In genomic region chr5:34043099-34043876, GRCh38 we compare ENCODE assay signal across 11 cellular contexts. TPM values are rescaled to one million over a fixed set of nuclear protein-coding genes. Genes with fewer than 3 reads are reported as not detected.
DNase-seq lines count a peak whose midpoint lies in the region; ATAC-seq, FAIRE-seq and TF ChIP-seq lines count a peak whose summit lies in the region.
"Had no signal": no experiment of that assay in that cellular context is flagged by ENCODE, and none has a peak within 500 bp of the region (broad histone marks: within the 10 kb centered on the region; RNA-seq: fewer than 3 reads in every experiment).

Gene C1QTNF3, minus strand, starts transcription at chr5:34043213. Its CDS starts 88 bp downstream, at chr5:34043125.

- H3K27ac Mint-ChIP-seq in astrocyte (ENCODE audit: unreplicated experiment): no peak within 1 kb of the TSS
- H3K27ac Mint-ChIP-seq in activated CD4-positive, alpha-beta T cell treated with anti-CD3 and anti-CD28 coated beads for 36 hours: no peak within 1 kb of the TSS
- H3K27ac Mint-ChIP-seq: activated naive CD4-positive, alpha-beta T cell treated with anti-CD3 and anti-CD28 coated beads, Interleukin-2, amount 50 U/mL, for 24 hours had no signal

- peaks cover 26% of the 10 kb centered on the region for H3K4me1 Mint-ChIP-seq in astrocyte (ENCODE audit: low read depth, unreplicated experiment)
- H3K4me1 Mint-ChIP-seq in activated CD4-positive, alpha-beta T cell treated with anti-CD3 and anti-CD28 coated beads for 36 hours: no peaks in the 10 kb centered on the region
- H3K4me1 Mint-ChIP-seq: activated naive CD4-positive, alpha-beta T cell treated with anti-CD3 and anti-CD28 coated beads, Interleukin-2, amount 50 U/mL, for 24 hours had no signal

- H3K9ac ChIP-seq in astrocyte (ENCODE audit: low read length): no peak within 1 kb of the TSS

- DNase-seq in GF-D8 (lab: John Stamatoyannopoulos, UW) (peak; percentile 41), astrocyte (ENCODE audit: low read depth) (peak; percentile 57), left kidney (ENCODE audit: low read depth, low spot score) (peak; percentile 80), gastrocnemius medialis (no peak), NCI-H2029 (lab: John Stamatoyannopoulos, UW) (no peak)
- DNase-seq in activated CD4-positive, alpha-beta T cell treated with anti-CD3 and anti-CD28 coated beads for 36 hours: no peak
- DNase-seq: small intestine had no signal

- CTCF ChIA-PET in activated CD4-positive, alpha-beta T cell treated with anti-CD3 and anti-CD28 coated beads for 36 hours (lab: Charles Lee): no interaction called here

- in situ Hi-C loops in gastrocnemius medialis (cut with MboI; ENCODE audit: low sequenced_read_pairs in 4 of 4): no loop called here

- intact Hi-C loops in gastrocnemius medialis (cut with DNase I; ENCODE audit: low total_unique reads): no loop called here
- intact Hi-C loops in activated CD4-positive, alpha-beta T cell treated with anti-CD3 and anti-CD28 coated beads for 36 hours (cut with DNase I, micrococcal nuclease): no loop called here

- no peak within 1 kb of the TSS for H3K27ac ChIP-seq in astrocyte (ENCODE audit: low read depth, low read length)
- H3K27ac ChIP-seq in gastrocnemius medialis: no peak within 1 kb of the TSS

- TF ChIP-seq POLR2A in gastrocnemius medialis (IDR thresholded peaks at IDR 0.05): no peak

- no peaks in the 10 kb centered on the region for H3K79me2 ChIP-seq in astrocyte (ENCODE audit: insufficient read depth, low read length)

- H3K4me3 ChIP-seq in astrocyte (ENCODE audit: insufficient read depth, low read depth, low read length): no peak within 1 kb of the TSS
- H3K4me3 ChIP-seq in gastrocnemius medialis: peak within 1 kb of the TSS in 3 of 4 donors; percentile 3 to 9 (median 7)

- POLR2A ChIA-PET in activated CD4-positive, alpha-beta T cell treated with anti-CD3 and anti-CD28 coated beads for 36 hours (lab: Charles Lee): no interaction called here

- H4K20me1 ChIP-seq in astrocyte (ENCODE audit: insufficient read depth, low read length): no peaks in the 10 kb centered on the region

- FAIRE-seq in astrocyte (lab: Jason Lieb, UNC): no peak
- FAIRE-seq: endometrium, small intestine had no signal

- H3K4me3 Mint-ChIP-seq in astrocyte (ENCODE audit: unreplicated experiment): no peak within 1 kb of the TSS
- no peak within 1 kb of the TSS for H3K4me3 Mint-ChIP-seq in activated CD4-positive, alpha-beta T cell treated with anti-CD3 and anti-CD28 coated beads for 36 hours
- H3K4me3 Mint-ChIP-seq: activated naive CD4-positive, alpha-beta T cell treated with anti-CD3 and anti-CD28 coated beads, Interleukin-2, amount 50 U/mL, for 24 hours had no signal

- H3K4me2 ChIP-seq in astrocyte (ENCODE audit: low read length): no peak within 1 kb of the TSS

- no peak within 1 kb of the TSS for H2AFZ ChIP-seq in astrocyte (ENCODE audit: low read depth, low read length)

- no peaks in the 10 kb centered on the region for H3K9me3 ChIP-seq in astrocyte (ENCODE audit: insufficient read depth, low read depth, low read length)
- no peaks in the 10 kb centered on the region for H3K9me3 ChIP-seq in gastrocnemius medialis

- no peaks in the 10 kb centered on the region for H3K9me3 Mint-ChIP-seq in astrocyte (ENCODE audit: unreplicated experiment)
- H3K9me3 Mint-ChIP-seq in activated CD4-positive, alpha-beta T cell treated with anti-CD3 and anti-CD28 coated beads for 36 hours (ENCODE audit: low read depth): no peaks in the 10 kb centered on the region
- H3K9me3 Mint-ChIP-seq: activated naive CD4-positive, alpha-beta T cell treated with anti-CD3 and anti-CD28 coated beads, Interleukin-2, amount 50 U/mL, for 24 hours had no signal

- peaks cover 16% of the 10 kb centered on the region for H3K4me1 ChIP-seq in astrocyte (ENCODE audit: insufficient read depth, low read length)
- H3K4me1 ChIP-seq in gastrocnemius medialis: peaks cover 29 to 32% of the 10 kb centered on the region in 2 donors

- no peaks in the 10 kb centered on the region for H3K36me3 ChIP-seq in astrocyte (ENCODE audit: insufficient read depth, low read length)
- no peaks in the 10 kb centered on the region for H3K36me3 ChIP-seq in gastrocnemius medialis

- TF ChIP-seq CTCF in astrocyte (IDR thresholded peaks at IDR 0.05; ENCODE audit: insufficient read depth, low read depth, low read length): no peak
- TF ChIP-seq CTCF in gastrocnemius medialis (IDR thresholded peaks at IDR 0.05 in 4 of 5, conservative IDR thresholded peaks at IDR 0.05 in 1 of 5): no peak

- no peaks in the 10 kb centered on the region for H3K27me3 Mint-ChIP-seq in astrocyte (ENCODE audit: low read depth, unreplicated experiment)
- H3K27me3 Mint-ChIP-seq in activated CD4-positive, alpha-beta T cell treated with anti-CD3 and anti-CD28 coated beads for 36 hours: no peaks in the 10 kb centered on the region
- H3K27me3 Mint-ChIP-seq: activated naive CD4-positive, alpha-beta T cell treated with anti-CD3 and anti-CD28 coated beads, Interleukin-2, amount 50 U/mL, for 24 hours had no signal

- H3K36me3 Mint-ChIP-seq in astrocyte (ENCODE audit: low read depth, unreplicated experiment): peaks cover 6% of the 10 kb centered on the region
- H3K36me3 Mint-ChIP-seq in activated CD4-positive, alpha-beta T cell treated with anti-CD3 and anti-CD28 coated beads for 36 hours (ENCODE audit: low read depth): peaks cover 3% of the 10 kb centered on the region

- no peaks in the 10 kb centered on the region for H3K27me3 ChIP-seq in astrocyte (ENCODE audit: insufficient read depth, low read length)
- no peaks in the 10 kb centered on the region for H3K27me3 ChIP-seq in gastrocnemius medialis

- peak in 1 of 2 donors; percentile 44 for ATAC-seq in gastrocnemius medialis
- ATAC-seq in HG03097 (IDR thresholded peaks at IDR 0.05; ENCODE audit: low FRiP score, unreplicated experiment): no peak
- no peak for ATAC-seq in activated CD4-positive, alpha-beta T cell treated with anti-CD3 and anti-CD28 coated beads for 36 hours
- no peak for ATAC-seq in GM21576 (IDR thresholded peaks at IDR 0.05; ENCODE audit: unreplicated experiment)

RNA-seq across cellular contexts. Expression of gene C1QTNF3, which starts in this region (rescaled TPM):
- total RNA-seq in astrocyte (0.58 and 0.95 TPM in 2 replicates), gastrocnemius medialis (under 1 TPM in 2 of 4 donors, not detected in 2; 0.33 to 1.00 TPM)
- 1 to 10 TPM; 1.5 to 2.4 TPM for total RNA-seq in activated CD4-positive, alpha-beta T cell treated with anti-CD3 and anti-CD28 coated beads for 36 hours

Comparison
In these comparisons a context has a peak if more than half of its experiments do, and no peak if none do; other contexts are left out.
1. Peak in DNase-seq in astrocyte; RNA of the gene not detected or under 1 TPM.
2. DNase-seq: peak in GF-D8 (single experiment) and left kidney (single experiment); none in gastrocnemius medialis (0 of 2), NCI-H2029 (single experiment) and activated CD4-positive, alpha-beta T cell treated with anti-CD3 and anti-CD28 coated beads for 36 hours (single experiment).